37 cellular contexts compared by ENCODE assay signal in genomic region chr19:53646144-53646543, GRCh38. TPM values are rescaled to one million over a fixed set of nuclear protein-coding genes. Genes with fewer than 3 reads are reported as not detected.
"Had no signal": no experiment of that assay in that cellular context is flagged by ENCODE, and none has a peak within 500 bp of the region (broad histone marks: within the 10 kb centered on the region; RNA-seq: fewer than 3 reads in every experiment).

No MANE protein-coding gene starts in this region.

- DNase-seq: activated CD4-positive, alpha-beta T cell treated with anti-CD3 and anti-CD28 coated beads, Interleukin-2, amount 10 ng/mL, durations not matched to agents 24 days and 14 days; activated CD4-positive, alpha-beta T cell treated with anti-CD3 and anti-CD28 coated beads, Interleukin-2, amount 50 U/mL, for 4 hours; activated CD8-positive, alpha-beta T cell treated with anti-CD3 and anti-CD28 coated beads for 36 hours; activated effector memory CD4-positive, alpha-beta T cell treated with anti-CD3 and anti-CD28 coated beads, Interleukin-2, amount 50 U/mL, for 16 hours; activated naive CD4-positive, alpha-beta T cell; activated naive CD4-positive, alpha-beta T cell treated with anti-CD3 and anti-CD28 coated beads, Interleukin-2, amount 50 U/mL, for 16 hours; activated naive CD8-positive, alpha-beta T cell treated with anti-CD3 and anti-CD28 coated beads for 36 hours; activated T-cell treated with anti-CD3 and anti-CD28 coated beads, Interleukin-2, amount 50 U/mL, for 1 hour; activated T-cell treated with anti-CD3 and anti-CD28 coated beads, Interleukin-2, amount 50 U/mL, for 72 hours; amniotic stem cell; aorta; brain microvascular endothelial cell; Kasumi-1; KG1; MG63; NCI-H1048; NCI-H1105 treated with DMSO at 0.1 percent for 48 hours; NCI-H1436; NCI-H1694; NCI-H1930; NCI-H2081 treated with DMSO at 0.1 percent for 48 hours; NCI-H345; NCI-H510A; NCI-H526; NCI-H748 treated with DMSO at 0.1 percent for 48 hours; NK-92 treated with Interleukin-12 subunit alpha and Interleukin-12 subunit beta, amount 100 ng/mL, for 24 hours; PC-3; Peyer's patch; Right ventricle myocardium superior; SW 1271; T1000; WERI-Rb-1 had no signal

- H3K27ac ChIP-seq: brain microvascular endothelial cell, Peyer's patch, RWPE1, WERI-Rb-1 had no signal

- H3K9me3 ChIP-seq: MG63 had no signal

- H3K4me1 ChIP-seq: Peyer's patch had no signal

- H3K27me3 ChIP-seq: brain microvascular endothelial cell, MG63, Peyer's patch had no signal

- ATAC-seq: activated CD8-positive, alpha-beta T cell treated with anti-CD3 and anti-CD28 coated beads for 36 hours; activated T-cell treated with anti-CD3 and anti-CD28 coated beads, Interleukin-2, amount 50 U/mL, for 72 hours; activated T-helper 17 cell treated with anti-CD3 and anti-CD28 coated beads, Interleukin-2, amount 50 U/mL, for 72 hours; PC-3 had no signal

- H3K4me3 ChIP-seq: MG63, Peyer's patch had no signal

- H3K36me3 ChIP-seq: brain microvascular endothelial cell, MG63, Peyer's patch, WERI-Rb-1 had no signal

RNA-seq across cellular contexts. Expression of gene DPRX, which starts 14.3 kb away (rescaled TPM):
- total RNA-seq: activated CD4-positive, alpha-beta T cell treated with anti-CD3 and anti-CD28 coated beads, Interleukin-2, amount 10 ng/mL, durations not matched to agents 24 days and 14 days; activated CD8-positive, alpha-beta memory T cell treated with anti-CD3 and anti-CD28 coated beads for 36 hours; activated CD8-positive, alpha-beta T cell treated with anti-CD3 and anti-CD28 coated beads for 36 hours; activated naive CD8-positive, alpha-beta T cell treated with anti-CD3 and anti-CD28 coated beads for 36 hours; activated T-cell treated with anti-CD3 and anti-CD28 coated beads, Interleukin-2, amount 50 U/mL, for 72 hours; activated T-helper 17 cell treated with anti-CD3 and anti-CD28 coated beads, Interleukin-2, amount 50 U/mL, for 72 hours; aorta; PC-3; Peyer's patch; Right ventricle myocardium superior; T-helper 1 cell treated with Interleukin-12 subunit alpha and Interleukin-12 subunit beta and Interleukin-4 antibody, amounts not matched to agents 30 ng/mL and 1 ng/mL, for 36 hours; T-helper 2 cell treated with Interferon-gamma antibody and Interleukin-4, amounts not matched to agents 100 ng/mL and 5 ng/mL, for 36 hours had no signal
- polyA plus RNA-seq: aorta had no signal
